9 cellular contexts compared by ENCODE assay signal in the genomic region with DNA sequence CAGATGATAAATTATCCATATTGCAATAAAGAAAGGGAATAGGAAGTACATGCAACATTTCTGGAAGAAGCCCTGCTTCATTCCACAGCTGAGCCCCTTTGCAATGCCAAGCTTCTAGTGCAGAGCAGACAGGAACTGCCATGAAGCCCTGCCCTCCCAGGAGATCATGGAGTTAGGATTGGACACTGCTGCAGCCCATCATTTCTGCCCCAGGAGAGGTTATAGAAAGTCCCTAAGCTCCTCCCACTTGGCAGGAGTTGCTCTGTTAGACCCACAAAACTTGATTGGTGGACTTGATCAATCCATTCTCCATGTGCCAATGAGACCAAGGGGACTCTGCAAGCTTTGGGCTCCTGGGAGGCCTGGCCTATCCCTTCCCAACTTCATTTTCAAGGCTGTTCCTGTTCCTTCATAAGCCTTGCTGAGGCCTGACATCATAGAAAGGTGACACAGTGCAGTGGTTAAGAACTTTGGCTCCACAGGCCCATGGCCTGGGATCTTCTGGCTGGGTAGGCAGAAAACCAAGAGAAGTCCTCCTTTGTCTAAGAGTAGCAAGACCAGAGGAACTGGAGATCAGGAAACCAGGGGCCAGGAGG. TPM values are rescaled to one million over a fixed set of nuclear protein-coding genes. Genes with fewer than 3 reads are reported as not detected.
DNase-seq lines count a peak whose midpoint lies in the region; ATAC-seq, FAIRE-seq and TF ChIP-seq lines count a peak whose summit lies in the region.
"Had no signal": no experiment of that assay in that cellular context is flagged by ENCODE, and none has a peak within 500 bp of the region (broad histone marks: within the 10 kb centered on the region; RNA-seq: fewer than 3 reads in every experiment).

No MANE protein-coding gene starts in this region.

- no TSS peak for BruUV-seq in GM12878 (replicated peaks; lab: Mats Ljungman, UMichigan)

- H3K4me2 ChIP-seq in GM12878 (ENCODE audit: control insufficient read depth, insufficient read depth) = peak overlapping the region; percentile 75

- POLR2A ChIA-PET in GM12878 (lab: Charles Lee) = interaction anchor here (1.3 to 20.6 kb wide), 7 partner anchors 10 to 40 kb away, joined by 8 to 741 read pairs (median 10); no protein-coding TSS in a partner anchor

- peaks cover 60% of the 10 kb centered on the region for H3K4me1 ChIP-seq in GM12878 (ENCODE audit: control insufficient read depth, insufficient read depth, low read length)
- peaks cover 61% of the 10 kb centered on the region for H3K4me1 ChIP-seq in thymus (ENCODE audit: control insufficient read depth, insufficient read depth, low read length)

- TF ChIP-seq POLR2A in GM12878 (IDR thresholded peaks at IDR 0.05; ENCODE audit: low read depth, low read length) = no peak

- H3K4me3 ChIP-seq in GM12878 (peak overlapping the region; percentile 98; the same call in 1 of the 2 replicates), thymus (ENCODE audit: low read length) (no peak overlapping the region)

- H3K36me3 ChIP-seq in GM12878 (ENCODE audit: control insufficient read depth in 2 of 2, insufficient read depth in 2 of 2, low read length in 1 of 2) = no peaks in the 10 kb centered on the region; a peak in 1 of 4 replicates
- no peaks in the 10 kb centered on the region for H3K36me3 ChIP-seq in thymus (ENCODE audit: control insufficient read depth, insufficient read depth)

- no peaks in the 10 kb centered on the region for H3K27me3 ChIP-seq in GM12878 (replicated peaks in 1 of 2; ENCODE audit: control insufficient read depth in 2 of 2, insufficient read depth in 2 of 2, low read length in 1 of 2)
- no peaks in the 10 kb centered on the region for H3K27me3 ChIP-seq in thymus (ENCODE audit: control insufficient read depth, insufficient read depth)

- CTCF ChIA-PET in GM12878 (lab: Yijun Ruan, JAX) = interaction anchor here (0.7 to 8.8 kb wide), 11 partner anchors 8 to 39 kb away, joined by 3 to 107 read pairs (median 6); no protein-coding TSS in a partner anchor

- FAIRE-seq in GM12878 (lab: Jason Lieb, UNC) = peak; percentile 86

- H3K79me2 ChIP-seq in GM12878 (ENCODE audit: control insufficient read depth, insufficient read depth, low read length) = peaks cover 85% of the 10 kb centered on the region

- peak in 2 of 3 donors; percentile 34 to 44 for DNase-seq in stimulated activated CD4-positive, alpha-beta T cell treated with anti-CD3 and anti-CD28 coated beads, Interleukin-12 subunit alpha, Interleukin-12 subunit beta, amount 100 ng/mL, for 48 hours (ENCODE audit: low read depth in 2 of 3, low spot score in 1 of 3)
- no peak for DNase-seq in stimulated activated CD4-positive, alpha-beta T cell treated with anti-CD3 and anti-CD28 coated beads, Interleukin-15, amount 100 ng/mL, for 24 hours
- peak; percentile 14 for DNase-seq in NCI-H69 (lab: John Stamatoyannopoulos, UW)
- DNase-seq in GM12878 (ENCODE audit: low read depth, low spot score) = peak; percentile 85
- no peak for DNase-seq in omental fat pad (ENCODE audit: low spot score)
- DNase-seq in cerebellar nuclear complex (lab: John Stamatoyannopoulos, UW) = no peak

- ATAC-seq in GM12878 (peak; percentile 46), HG02870 (IDR thresholded peaks at IDR 0.05; ENCODE audit: unreplicated experiment) (no peak), omental fat pad (ENCODE audit: low FRiP score) (no peak)

- SMC1A ChIA-PET in GM12878 (lab: Charles Lee; ENCODE audit: uncharacterized antibody, unreplicated experiment) = interaction anchor here (0.7 to 24.8 kb wide), 6 partner anchors 10 to 219 kb away, joined by 3 to 556 read pairs (median 128); partner anchors contain the start of gene MATN1

- H3K9me3 ChIP-seq in GM12878 (replicated peaks; ENCODE audit: control insufficient read depth, insufficient read depth, low read length) (no peaks in the 10 kb centered on the region), thymus (ENCODE audit: control insufficient read depth) (no peaks in the 10 kb centered on the region)

- peak overlapping the region; percentile 97 for H3K9ac ChIP-seq in GM12878 (ENCODE audit: control insufficient read depth, insufficient read depth, low read length)

- intact Hi-C loops in GM12878 (cut with micrococcal nuclease; ENCODE audit: unreplicated experiment) = no loop called here

- no peak for TF ChIP-seq EP300 in GM12878 (IDR thresholded peaks at IDR 0.05; ENCODE audit: borderline replicate concordance in 1 of 2, control insufficient read depth in 1 of 2, low read depth in 2 of 2, low read length in 2 of 2)

- no peaks in the 10 kb centered on the region for H4K20me1 ChIP-seq in GM12878 (ENCODE audit: control insufficient read depth, insufficient read depth)

- in situ Hi-C loops in GM12878 (cut with MboI) = loop anchor here (10.0 kb wide), 1 partner anchor 1176 kb away; the partner anchor contains the start of gene PTP4A2

- TF ChIP-seq RAD21 in GM12878 (IDR thresholded peaks at IDR 0.05; ENCODE audit: insufficient read depth, low read depth, low read length) = no peak

- RAD21 ChIA-PET in GM12878 (lab: Charles Lee; ENCODE audit: unreplicated experiment) = interaction anchor here (0.9 to 17.1 kb wide), 9 partner anchors 9 to 154 kb away, joined by 3 to 462 read pairs (median 7); no protein-coding TSS in a partner anchor

- no peak overlapping the region; the same call in 1 of the 2 replicates for H2AFZ ChIP-seq in GM12878 (ENCODE audit: control insufficient read depth, low read depth, low read length)

- peak overlapping the region; percentile 93 for H3K27ac ChIP-seq in GM12878 (ENCODE audit: control insufficient read depth, insufficient read depth)
- peak overlapping the region; percentile 38 for H3K27ac ChIP-seq in thymus (ENCODE audit: low read depth)

- TF ChIP-seq CTCF in GM12878 (IDR thresholded peaks at IDR 0.05 in 2 of 3, conservative IDR thresholded peaks at IDR 0.05 in 1 of 3; ENCODE audit: control insufficient read depth in 2 of 3, extremely low read depth in 1 of 3, insufficient read depth in 1 of 3, low read depth in 3 of 3, low read length in 3 of 3) (no peak), omental fat pad (IDR thresholded peaks at IDR 0.05) (no peak)

TF ChIP-seq in GM12878, 131 proteins besides CTCF, POLR2A, EP300 and RAD21 (continues in another document):
- TF ChIP-seq ETV6 (conservative IDR thresholded peaks at IDR 0.05 in 1 of 2, IDR thresholded peaks at IDR 0.05 in 1 of 2; ENCODE audit: borderline replicate concordance in 1 of 2, low read depth in 1 of 2) (no peak), BHLHE40 (IDR thresholded peaks at IDR 0.05; ENCODE audit: borderline replicate concordance in 1 of 2, low read depth in 2 of 2, low read length in 1 of 2) (no peak), ATF7 (IDR thresholded peaks at IDR 0.05; ENCODE audit: low read depth) (no peak), NFYA (IDR thresholded peaks at IDR 0.05; ENCODE audit: borderline replicate concordance, low read depth, low read length) (peak; percentile 53), SMC3 (IDR thresholded peaks at IDR 0.05; ENCODE audit: borderline replicate concordance, low read length) (no peak), SREBF1 (IDR thresholded peaks at IDR 0.05; ENCODE audit: low read length) (no peak)

RNA-seq across cellular contexts. Expression of gene LAPTM5, which starts 1.3 kb away (rescaled TPM):
- total RNA-seq in GM12878 (2013; cell fraction: nucleolus; rRNA removed) = 345 and 349 TPM in 2 replicates
- total RNA-seq in GM12878 (2014; rRNA removed) (360 and 370 TPM in 2 replicates), GM12878 (2014; rRNA removed; fragmentation: Illumina TruSeq; extraction: Trizol) (423 and 431 TPM in 2 replicates), GM12878 (2021) (740 and 758 TPM in 2 replicates), omental fat pad (100 to 1,000 TPM in 3 of 4 donors, 10 to 100 TPM in 1; 87.4 to 327 (median 154) TPM)
- polyA plus RNA-seq in GM12878 (2011; ENCODE audit: low read depth) = 582 TPM
- polyA plus RNA-seq in GM12878 (2011; rRNA removed) (411 and 682 TPM in 2 replicates), GM12878 (2014; fragmentation: Illumina TruSeq; extraction: Trizol) (972 and 1,013 TPM in 2 replicates), GM12878 (2014; fragmentation: Nextera tagmentation; extraction: Ambion mirVana) (10 to 100 TPM; 24.1 to 48.8 TPM), GM12878 (2014; rRNA removed) (675 and 692 TPM in 2 replicates), GM12878 (2016; fragmentation: Nextera tagmentation; extraction: Ambion mirVana) (1,000 to 10,000 TPM in 1 of 2 experiments, 100 to 1,000 TPM in 1; 977 to 1,034 TPM), thymus (364 TPM)
- polyA plus RNA-seq in GM12878 (2011; cell fraction: cytosol; rRNA removed) = 985 and 1,156 TPM in 2 replicates
- polyA plus RNA-seq in GM12878 (2011; cell fraction: nucleus; rRNA removed) = 492 and 615 TPM in 2 replicates
- 791 and 943 TPM in 2 replicates for polyA plus RNA-seq in GM12878 (2012)
- 1,330 and 1,556 TPM in 2 replicates for polyA minus RNA-seq in GM12878 (2011; rRNA and poly(A)+ RNA removed)
- polyA minus RNA-seq in GM12878 (2011; cell fraction: cytosol; rRNA and poly(A)+ RNA removed) = 364 and 402 TPM in 2 replicates
- 131 and 171 TPM in 2 replicates for polyA minus RNA-seq in GM12878 (2011; cell fraction: nucleus; rRNA and poly(A)+ RNA removed)
- total RNA-seq: chondrocyte had no signal

RNA-seq across cellular contexts. Expression of gene MATN1, which starts 35.5 kb away (rescaled TPM):
- total RNA-seq in GM12878 (2013; cell fraction: nucleolus; rRNA removed) = 0.51 and 1.9 TPM in 2 replicates
- total RNA-seq in GM12878 (2014; rRNA removed) (0.11 and 0.27 TPM in 2 replicates), GM12878 (2014; rRNA removed; fragmentation: Illumina TruSeq; extraction: Trizol) (0.04 TPM in 1 of 2 replicates, not detected in the other), GM12878 (2021) (0.21 and 0.24 TPM in 2 replicates), omental fat pad (under 1 TPM in 2 of 4 donors, not detected in 2; 0.28 to 0.84 TPM)
- 0.31 TPM for polyA plus RNA-seq in GM12878 (2011; ENCODE audit: low read depth)
- polyA plus RNA-seq in GM12878 (2011; rRNA removed) (0.36 and 0.50 TPM in 2 replicates), GM12878 (2014; fragmentation: Illumina TruSeq; extraction: Trizol) (0.07 and 0.11 TPM in 2 replicates), GM12878 (2014; fragmentation: Nextera tagmentation; extraction: Ambion mirVana) (under 1 TPM in 1 of 2 experiments, not detected in 1; 0.07 TPM), GM12878 (2014; rRNA removed) (0.10 and 0.46 TPM in 2 replicates), GM12878 (2016; fragmentation: Nextera tagmentation; extraction: Ambion mirVana) (under 1 TPM; 0.09 to 0.44 TPM), thymus (0.27 TPM)
- polyA plus RNA-seq in GM12878 (2011; cell fraction: cytosol; rRNA removed) = 0.67 and 0.77 TPM in 2 replicates
- 1.5 and 2.1 TPM in 2 replicates for polyA plus RNA-seq in GM12878 (2011; cell fraction: nucleus; rRNA removed)
- 0.48 and 0.60 TPM in 2 replicates for polyA plus RNA-seq in GM12878 (2012)
- polyA minus RNA-seq in GM12878 (2011; rRNA and poly(A)+ RNA removed) = 0.22 and 0.72 TPM in 2 replicates
- not detected in 2 replicates for polyA minus RNA-seq in GM12878 (2011; cell fraction: cytosol; rRNA and poly(A)+ RNA removed)
- polyA minus RNA-seq in GM12878 (2011; cell fraction: nucleus; rRNA and poly(A)+ RNA removed) = 0.67 and 1.3 TPM in 2 replicates

Comparison
In these comparisons a context has a peak if more than half of its experiments do, and no peak if none do; other contexts are left out.
1. DNase-seq: peak in stimulated activated CD4-positive, alpha-beta T cell treated with anti-CD3 and anti-CD28 coated beads, Interleukin-12 subunit alpha, Interleukin-12 subunit beta, amount 100 ng/mL, for 48 hours (2 of 3), NCI-H69 (single experiment) and GM12878 (single experiment); none in stimulated activated CD4-positive, alpha-beta T cell treated with anti-CD3 and anti-CD28 coated beads, Interleukin-15, amount 100 ng/mL, for 24 hours (single experiment), omental fat pad (single experiment) and cerebellar nuclear complex (0 of 2).